2 cellular contexts compared by ENCODE assay signal in genomic region chr22:11066458-11067285, GRCh38.
TF ChIP-seq lines count a peak whose summit lies in the region.

No MANE protein-coding gene starts in this region.

TF ChIP-seq in H1, 55 proteins besides CTCF, POLR2A, EP300 and RAD21 (continued from another document):
- no peak for TF ChIP-seq TAF7 (optimal IDR thresholded peaks at IDR 0.05; ENCODE audit: borderline replicate concordance, low read depth, low read length)
- no peak for TF ChIP-seq BRCA1 (IDR thresholded peaks at IDR 0.05; ENCODE audit: low read depth, low read length)
TF ChIP-seq in H1: peak in this region for 1.

TF ChIP-seq in HepG2, 621 proteins besides CTCF, POLR2A, EP300 and RAD21 (continued from another document):
- TF ChIP-seq ZBTB46 (CRISPR knock-in tag; IDR thresholded peaks at IDR 0.05; ENCODE audit: borderline replicate concordance), result no peak
